ENCODE assay signal across 11 cellular contexts in the genomic region with DNA sequence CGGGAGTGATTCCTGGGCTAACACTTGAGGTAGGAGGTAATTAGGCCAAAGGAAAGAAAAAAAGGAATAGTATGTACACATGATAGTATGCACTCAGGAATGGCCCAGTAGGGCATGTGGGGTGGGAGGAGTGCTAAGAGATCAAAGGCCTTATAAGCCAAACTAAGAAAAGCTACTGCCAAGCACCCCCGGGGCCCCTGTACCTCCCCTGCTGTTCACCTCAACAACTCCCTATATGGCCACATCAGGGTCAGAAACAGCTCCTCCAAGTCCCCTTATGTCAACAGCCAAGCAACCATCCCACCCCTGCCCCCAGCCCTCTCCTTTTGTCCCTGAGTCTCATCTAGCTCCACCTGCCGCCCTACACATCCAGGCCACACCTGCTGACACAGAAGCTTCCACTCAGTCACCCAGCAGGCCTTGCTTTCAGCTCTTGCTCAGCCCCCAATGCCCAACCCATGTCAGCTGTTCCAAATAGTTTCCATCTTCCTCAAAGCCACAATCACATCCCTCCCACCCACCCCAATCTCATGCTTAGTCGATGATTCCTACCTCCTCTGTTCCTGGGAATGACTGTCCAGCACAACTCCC.
DNase-seq lines count a peak whose midpoint lies in the region; ATAC-seq and TF ChIP-seq lines count a peak whose summit lies in the region.
"Had no signal": no experiment of that assay in that cellular context is flagged by ENCODE, and none has a peak within 500 bp of the region (broad histone marks: within the 10 kb centered on the region; RNA-seq: fewer than 3 reads in every experiment).

No MANE protein-coding gene starts in this region.

- WGBS in mammary epithelial cell (ENCODE audit: low coverage, missing lambda C conversion rate) = 15% methylated on average over 4 of the region's 4 CpGs
- WGBS in liver = 67% methylated on average over 4 of the region's 4 CpGs

- no peak overlapping the region for H3K4me2 ChIP-seq in mammary epithelial cell (ENCODE audit: insufficient read depth, low read depth, low read length)

- intact Hi-C loops in mammary epithelial cell (cut with micrococcal nuclease) = no loop called here

- CTCF ChIA-PET in mammary epithelial cell (lab: Charles Lee; ENCODE audit: low non-redundant PET) = no interaction called here

- H3K9me3 ChIP-seq in mammary epithelial cell (replicated peaks; ENCODE audit: insufficient read depth, low read length) (no peaks in the 10 kb centered on the region), liver (ENCODE audit: control insufficient read depth in 4 of 4, low read length in 3 of 4) (no peaks in the 10 kb centered on the region), thoracic aorta (no peaks in the 10 kb centered on the region)

- H3K27ac ChIP-seq in mammary epithelial cell (ENCODE audit: insufficient read depth, low read depth, low read length) (no peak overlapping the region), liver (ENCODE audit: low read depth in 1 of 2, low read length in 2 of 2) (peak overlapping the region; percentile 70 to 86), thoracic aorta (peak overlapping the region; percentile 97)

- H3K4me3 ChIP-seq in mammary epithelial cell (replicated peaks in 1 of 3; ENCODE audit: insufficient read depth in 1 of 3, low read depth in 2 of 3, low read length in 3 of 3) = no peak overlapping the region
- no peak overlapping the region for H3K4me3 ChIP-seq in liver (ENCODE audit: low read depth in 1 of 3, low read length in 3 of 3)
- H3K4me3 ChIP-seq in thoracic aorta = peak overlapping the region; percentile 40

- H2AFZ ChIP-seq in mammary epithelial cell (ENCODE audit: low read depth, low read length) = no peak overlapping the region

- no peak for ATAC-seq in thoracic aorta (ENCODE audit: insufficient number of reproducible peaks, low FRiP score, low read depth)
- no peak for ATAC-seq in GM19035 (IDR thresholded peaks at IDR 0.05; ENCODE audit: unreplicated experiment)

- no TSS peak for BruUV-seq in mammary epithelial cell (replicated peaks; lab: Mats Ljungman, UMichigan)

- TF ChIP-seq RAD21 in liver (IDR thresholded peaks at IDR 0.05) = no peak

- H3K36me3 ChIP-seq in mammary epithelial cell (ENCODE audit: insufficient read depth, low read length) = no peaks in the 10 kb centered on the region
- H3K36me3 ChIP-seq in liver (ENCODE audit: control insufficient read depth in 4 of 4, insufficient read depth in 3 of 4, low read depth in 1 of 4, low read length in 3 of 4) = no peaks in the 10 kb centered on the region
- peaks cover 16% of the 10 kb centered on the region for H3K36me3 ChIP-seq in thoracic aorta

- peak; percentile 30 for DNase-seq in DMS53 (lab: John Stamatoyannopoulos, UW)
- DNase-seq in DMS53 treated with DMSO at 0.1 percent for 48 hours (lab: John Stamatoyannopoulos, UW; ENCODE audit: unreplicated experiment) = no peak
- DNase-seq in mammary epithelial cell = peak; percentile 61
- DNase-seq in thoracic aorta (ENCODE audit: low spot score) = no peak
- no peak for DNase-seq in germinal center (ENCODE audit: low spot score)
- DNase-seq in SIG-M5 (lab: John Stamatoyannopoulos, UW) = no peak
- DNase-seq: activated CD8-positive, alpha-beta memory T cell treated with anti-CD3 and anti-CD28 coated beads, Interleukin-2, amount 50 U/mL, for 48 hours; Kasumi-1; NCI-H526 had no signal

- TF ChIP-seq CTCF in mammary epithelial cell (conservative IDR thresholded peaks at IDR 0.05 in 1 of 2, IDR thresholded peaks at IDR 0.05 in 1 of 2; ENCODE audit: extremely low read depth in 1 of 2, insufficient read depth in 1 of 2, low read depth in 1 of 2, low read length in 2 of 2) (no peak), liver (IDR thresholded peaks at IDR 0.05; ENCODE audit: low read depth, low read length, missing input control) (no peak), thoracic aorta (IDR thresholded peaks at IDR 0.05) (no peak)

- H3K27me3 ChIP-seq in mammary epithelial cell (ENCODE audit: insufficient read depth, low read length) (no peaks in the 10 kb centered on the region), liver (ENCODE audit: control insufficient read depth in 4 of 4, insufficient read depth in 4 of 4, low read length in 3 of 4) (no peaks in the 10 kb centered on the region), thoracic aorta (replicated peaks; ENCODE audit: insufficient read depth) (no peaks in the 10 kb centered on the region)

- no peaks in the 10 kb centered on the region for H3K79me2 ChIP-seq in mammary epithelial cell (ENCODE audit: insufficient read depth, low read length)

- dilution Hi-C loops in mammary epithelial cell (cut with HindIII; ENCODE audit: low sequenced_read_pairs) = no loop called here

- in situ Hi-C loops in mammary epithelial cell (cut with MboI; ENCODE audit: low sequenced_read_pairs in 2 of 2) = no loop called here

- H3K9ac ChIP-seq in mammary epithelial cell (ENCODE audit: insufficient read depth, low read length) = no peak overlapping the region
- no peak overlapping the region for H3K9ac ChIP-seq in liver (ENCODE audit: low read depth in 1 of 2, low read length in 2 of 2)

- H4K20me1 ChIP-seq in mammary epithelial cell (ENCODE audit: insufficient read depth, low read length) = no peaks in the 10 kb centered on the region

- H3K4me1 ChIP-seq in mammary epithelial cell (ENCODE audit: insufficient read depth, low read length) (no peaks in the 10 kb centered on the region), liver (ENCODE audit: control insufficient read depth in 4 of 4, insufficient read depth in 4 of 4, low read length in 3 of 4) (peaks cover 10 to 68% (median 53%) of the 10 kb centered on the region in 4 donors), thoracic aorta (ENCODE audit: control insufficient read depth in 1 of 2, low read depth in 2 of 2) (peaks cover 80 to 95% of the 10 kb centered on the region in 2 donors)

TF ChIP-seq in liver, 16 proteins besides CTCF, POLR2A, EP300 and RAD21:
- TF ChIP-seq FOXA1 (IDR thresholded peaks at IDR 0.05) = no peak
- no peak for TF ChIP-seq TAF1 (conservative IDR thresholded peaks at IDR 0.05)
- no peak for TF ChIP-seq REST (IDR thresholded peaks at IDR 0.05)
- TF ChIP-seq HNF4G (IDR thresholded peaks at IDR 0.05) = no peak
- TF ChIP-seq, protein P1, sequence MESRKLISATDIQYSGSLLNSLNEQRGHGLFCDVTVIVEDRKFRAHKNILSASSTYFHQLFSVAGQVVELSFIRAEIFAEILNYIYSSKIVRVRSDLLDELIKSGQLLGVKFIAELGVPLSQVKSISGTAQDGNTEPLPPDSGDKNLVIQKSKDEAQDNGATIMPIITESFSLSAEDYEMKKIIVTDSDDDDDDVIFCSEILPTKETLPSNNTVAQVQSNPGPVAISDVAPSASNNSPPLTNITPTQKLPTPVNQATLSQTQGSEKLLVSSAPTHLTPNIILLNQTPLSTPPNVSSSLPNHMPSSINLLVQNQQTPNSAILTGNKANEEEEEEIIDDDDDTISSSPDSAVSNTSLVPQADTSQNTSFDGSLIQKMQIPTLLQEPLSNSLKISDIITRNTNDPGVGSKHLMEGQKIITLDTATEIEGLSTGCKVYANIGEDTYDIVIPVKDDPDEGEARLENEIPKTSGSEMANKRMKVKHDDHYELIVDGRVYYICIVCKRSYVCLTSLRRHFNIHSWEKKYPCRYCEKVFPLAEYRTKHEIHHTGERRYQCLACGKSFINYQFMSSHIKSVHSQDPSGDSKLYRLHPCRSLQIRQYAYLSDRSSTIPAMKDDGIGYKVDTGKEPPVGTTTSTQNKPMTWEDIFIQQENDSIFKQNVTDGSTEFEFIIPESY (IDR thresholded peaks at IDR 0.05) = no peak
- TF ChIP-seq MAX (IDR thresholded peaks at IDR 0.05) = no peak
- no peak for TF ChIP-seq YY1 (IDR thresholded peaks at IDR 0.05)
- TF ChIP-seq NR2F2 (IDR thresholded peaks at IDR 0.05) = no peak

Comparison
In these comparisons a context has a peak if more than half of its experiments do, and no peak if none do; other contexts are left out.
1. DNase-seq: peak in DMS53 (single experiment) and mammary epithelial cell (single experiment); none in DMS53 treated with DMSO at 0.1 percent for 48 hours (single experiment), thoracic aorta (single experiment), germinal center (single experiment) and SIG-M5 (single experiment).